ENCODE assay signal across 9 cellular contexts in the genomic region with DNA sequence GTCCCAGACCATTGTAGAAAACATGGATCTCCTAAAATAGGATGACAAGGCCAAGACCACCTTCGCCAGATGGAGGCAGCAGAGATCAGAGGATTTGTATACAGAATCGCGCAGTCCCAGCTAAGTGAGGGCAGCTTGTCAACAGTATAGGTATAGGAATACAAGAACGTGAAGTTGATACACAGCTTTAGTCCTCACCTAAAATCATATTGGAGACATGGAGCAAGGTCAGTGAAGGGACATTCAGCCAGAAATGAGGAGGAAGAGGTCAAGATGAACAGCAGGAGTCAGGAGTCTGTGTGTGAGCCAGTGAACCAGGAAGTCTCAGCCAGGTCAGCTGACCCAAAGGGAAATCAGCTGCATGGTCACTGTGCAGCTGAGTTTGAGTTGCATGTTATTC.
DNase-seq lines count a peak whose midpoint lies in the region; ATAC-seq, FAIRE-seq and TF ChIP-seq lines count a peak whose summit lies in the region.
"Had no signal": no experiment of that assay in that cellular context is flagged by ENCODE, and none has a peak within 500 bp of the region (broad histone marks: within the 10 kb centered on the region; RNA-seq: fewer than 3 reads in every experiment).

No MANE protein-coding gene starts in this region.

- no peaks in the 10 kb centered on the region for H3K9me3 Mint-ChIP-seq in activated CD8-positive, alpha-beta T cell treated with anti-CD3 and anti-CD28 coated beads for 36 hours
- H3K9me3 Mint-ChIP-seq in memory B cell = no peaks in the 10 kb centered on the region

- DNase-seq in GM12865 (ENCODE audit: low read depth) (peak; percentile 51), Karpas-422 (peak; percentile 74), memory B cell (ENCODE audit: low spot score in 2 of 2) (no peak), urothelium cell line (ENCODE audit: low spot score) (no peak), KG1 (lab: John Stamatoyannopoulos, UW) (no peak), NCI-H2081 (lab: John Stamatoyannopoulos, UW) (no peak)
- peak; percentile 33 for DNase-seq in activated CD8-positive, alpha-beta T cell treated with anti-CD3 and anti-CD28 coated beads for 36 hours
- DNase-seq: NCI-H1417 had no signal

- peaks cover 6% of the 10 kb centered on the region for H3K27me3 Mint-ChIP-seq in activated CD8-positive, alpha-beta T cell treated with anti-CD3 and anti-CD28 coated beads for 36 hours
- H3K27me3 Mint-ChIP-seq in memory B cell = peaks cover 3% of the 10 kb centered on the region

- H3K4me2 ChIP-seq in Karpas-422 (ENCODE audit: low read depth, low read length, poor library complexity, severe bottlenecking) = peak overlapping the region; percentile 34

- H3K9me3 ChIP-seq in Karpas-422 (ENCODE audit: low read length) = no peaks in the 10 kb centered on the region

- ATAC-seq in activated CD8-positive, alpha-beta T cell treated with anti-CD3 and anti-CD28 coated beads for 36 hours = no peak
- ATAC-seq in memory B cell (ENCODE audit: low read depth) (no peak), GM21528 (IDR thresholded peaks at IDR 0.05; ENCODE audit: low FRiP score, unreplicated experiment) (no peak)

- H3K4me1 ChIP-seq in Karpas-422 (ENCODE audit: low read length) = peaks cover 4% of the 10 kb centered on the region

- H3K27ac Mint-ChIP-seq in activated CD8-positive, alpha-beta T cell treated with anti-CD3 and anti-CD28 coated beads for 36 hours = no peak overlapping the region
- H3K27ac Mint-ChIP-seq in memory B cell = no peak overlapping the region

- H2AFZ ChIP-seq in Karpas-422 (ENCODE audit: low read length) = peak overlapping the region; percentile 77; the same call in 1 of the 2 replicates

- no peak for FAIRE-seq in urothelium cell line (lab: Jason Lieb, UNC)

- H3K79me2 ChIP-seq in Karpas-422 (ENCODE audit: low read length) = no peaks in the 10 kb centered on the region

- no peak overlapping the region for H3K27ac ChIP-seq in Karpas-422 (ENCODE audit: low read length)

- intact Hi-C loops in activated CD8-positive, alpha-beta T cell treated with anti-CD3 and anti-CD28 coated beads for 36 hours (cut with micrococcal nuclease) = no loop called here

- H3K9me2 ChIP-seq in Karpas-422 (replicated peaks; ENCODE audit: insufficient read depth, low read length) = no peaks in the 10 kb centered on the region

- TF ChIP-seq CTCF in GM12865 (IDR thresholded peaks at IDR 0.05; ENCODE audit: insufficient read depth, low read depth, low read length, missing control alignments) = peak; percentile 39
- no peak for TF ChIP-seq CTCF in activated CD8-positive, alpha-beta T cell treated with anti-CD3 and anti-CD28 coated beads for 36 hours (IDR thresholded peaks at IDR 0.05)

- H3K9ac ChIP-seq in Karpas-422 (ENCODE audit: low read length) = peak overlapping the region; percentile 28; the same call in 1 of the 2 replicates

- H3K36me3 Mint-ChIP-seq in activated CD8-positive, alpha-beta T cell treated with anti-CD3 and anti-CD28 coated beads for 36 hours (ENCODE audit: low read depth) = no peaks in the 10 kb centered on the region
- H3K36me3 Mint-ChIP-seq in memory B cell = no peaks in the 10 kb centered on the region

- POLR2A ChIA-PET in activated CD8-positive, alpha-beta T cell treated with anti-CD3 and anti-CD28 coated beads for 36 hours (lab: Charles Lee) = no interaction called here

- no peaks in the 10 kb centered on the region for H3K27me3 ChIP-seq in Karpas-422 (ENCODE audit: low read length)

- peaks cover 9% of the 10 kb centered on the region for H3K4me1 Mint-ChIP-seq in activated CD8-positive, alpha-beta T cell treated with anti-CD3 and anti-CD28 coated beads for 36 hours (ENCODE audit: low read depth)
- H3K4me1 Mint-ChIP-seq in memory B cell = peaks cover 3% of the 10 kb centered on the region

- H3K4me3 ChIP-seq in GM12865 (ENCODE audit: low read depth, low read length) (no peak overlapping the region), Karpas-422 (ENCODE audit: low read length) (peak overlapping the region; percentile 28; the same call in 1 of the 2 replicates)

- no peaks in the 10 kb centered on the region for H4K20me1 ChIP-seq in Karpas-422 (ENCODE audit: insufficient read depth, low read depth, low read length)

- no peak overlapping the region for H3K4me3 Mint-ChIP-seq in activated CD8-positive, alpha-beta T cell treated with anti-CD3 and anti-CD28 coated beads for 36 hours
- peak overlapping the region; percentile 35 for H3K4me3 Mint-ChIP-seq in memory B cell

- H3K36me3 ChIP-seq in Karpas-422 (ENCODE audit: insufficient read depth, low read length) = no peaks in the 10 kb centered on the region

- CTCF ChIA-PET in activated CD8-positive, alpha-beta T cell treated with anti-CD3 and anti-CD28 coated beads for 36 hours (lab: Charles Lee) = interaction anchor here (0.6 to 1.2 kb wide), 3 partner anchors 146 to 673 kb away, joined by 3 read pairs; no protein-coding TSS in a partner anchor

Comparison
In these comparisons a context has a peak if more than half of its experiments do, and no peak if none do; other contexts are left out.
1. DNase-seq: peak in GM12865 (single experiment), Karpas-422 (single experiment) and activated CD8-positive, alpha-beta T cell treated with anti-CD3 and anti-CD28 coated beads for 36 hours (single experiment); none in memory B cell (0 of 2), urothelium cell line (single experiment), KG1 (single experiment) and NCI-H2081 (0 of 2).